Comparison of ENCODE assay signal across 15 cellular contexts in the genomic region with DNA sequence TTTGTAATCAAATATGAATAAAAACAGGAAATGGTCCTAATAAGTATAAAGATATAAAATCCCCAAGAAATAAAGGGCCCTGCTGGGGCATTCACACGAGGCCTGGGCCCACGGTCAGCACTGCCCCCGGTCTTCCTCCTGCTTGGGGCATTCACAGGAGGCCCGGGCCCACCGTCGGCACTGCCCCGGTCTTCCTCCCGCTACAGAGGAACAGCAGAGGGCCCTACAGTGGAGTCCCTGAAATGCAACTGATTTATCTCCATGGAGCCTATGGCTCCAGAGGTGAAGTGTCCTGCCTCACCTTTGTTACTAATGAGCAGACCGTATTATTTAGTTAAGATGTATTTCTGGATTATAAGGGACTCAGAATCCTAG. TPM values are rescaled to one million over a fixed set of nuclear protein-coding genes. Genes with fewer than 3 reads are reported as not detected.
A peak's percentile ranks its signal among the peaks of the same experiment; 100 is the strongest.
DNase-seq lines count a peak whose midpoint lies in the region; ATAC-seq and TF ChIP-seq lines count a peak whose summit lies in the region.
"Had no signal": no experiment of that assay in that cellular context is flagged by ENCODE, and none has a peak within 500 bp of the region (broad histone marks: within the 10 kb centered on the region; RNA-seq: fewer than 3 reads in every experiment).

No MANE protein-coding gene starts in this region.

- peaks cover 27% of the 10 kb centered on the region for H3K4me1 Mint-ChIP-seq in activated naive CD8-positive, alpha-beta T cell (ENCODE audit: low read depth)
- H3K4me1 Mint-ChIP-seq in activated naive CD8-positive, alpha-beta T cell treated with anti-CD3 and anti-CD28 coated beads, Interleukin-2, amount 50 U/mL, for 24 hours, result peaks cover 25% of the 10 kb centered on the region
- peaks cover 6% of the 10 kb centered on the region for H3K4me1 Mint-ChIP-seq in MCF 10A (ENCODE audit: insufficient read depth, unreplicated experiment)

- H3K23ac ChIP-seq in mesenchymal stem cell (ENCODE audit: low read length in 2 of 2), result peak overlapping the region in 1 of 2 experiments; percentile 23

- H2AFZ ChIP-seq in mesenchymal stem cell (ENCODE audit: low read depth, low read length), result no peak overlapping the region

- no TSS peak for BruUV-seq in MCF 10A (replicated peaks; lab: Mats Ljungman, UMichigan)

- H3K14ac ChIP-seq in mesenchymal stem cell (ENCODE audit: low read length in 2 of 2), result no peak overlapping the region

- H3K36me3 Mint-ChIP-seq in activated naive CD8-positive, alpha-beta T cell, result peaks cover 3% of the 10 kb centered on the region
- peaks cover 2% of the 10 kb centered on the region for H3K36me3 Mint-ChIP-seq in activated naive CD8-positive, alpha-beta T cell treated with anti-CD3 and anti-CD28 coated beads, Interleukin-2, amount 50 U/mL, for 24 hours (ENCODE audit: low read depth)
- peaks cover 13% of the 10 kb centered on the region for H3K36me3 Mint-ChIP-seq in MCF 10A (ENCODE audit: insufficient read depth, unreplicated experiment)

- no peak overlapping the region for H3K4ac ChIP-seq in mesenchymal stem cell (ENCODE audit: low read depth in 1 of 2, low read length in 2 of 2)

- no peak for TF ChIP-seq CTCF in RWPE1 (conservative IDR thresholded peaks at IDR 0.05; ENCODE audit: low read depth)
- no peak for TF ChIP-seq CTCF in MCF 10A (IDR thresholded peaks at IDR 0.05; ENCODE audit: unreplicated experiment)

- ATAC-seq in activated naive CD8-positive, alpha-beta T cell treated with anti-CD3 and anti-CD28 coated beads, Interleukin-2, amount 50 U/mL, for 24 hours, result no peak
- no peak for ATAC-seq in GM18858 (IDR thresholded peaks at IDR 0.05; ENCODE audit: unreplicated experiment)
- ATAC-seq in GM21528 (IDR thresholded peaks at IDR 0.05; ENCODE audit: low FRiP score, unreplicated experiment), result no peak
- ATAC-seq: GM12878, HCT116 had no signal

- H3K27ac ChIP-seq in RWPE1, result peak overlapping the region; percentile 32; the same call in 1 of the 2 replicates
- no peak overlapping the region for H3K27ac ChIP-seq in mesenchymal stem cell (ENCODE audit: low read length, poor library complexity, severe bottlenecking)
- H3K27ac ChIP-seq: 22Rv1 had no signal

- H3K4me2 ChIP-seq in mesenchymal stem cell (ENCODE audit: low read length, poor library complexity, severe bottlenecking), result no peak overlapping the region

- no peak overlapping the region for H2BK12ac ChIP-seq in mesenchymal stem cell (ENCODE audit: low read length in 2 of 2)

- H3K9me3 ChIP-seq in mesenchymal stem cell (ENCODE audit: control insufficient read depth, low read length), result no peaks in the 10 kb centered on the region
- H3K9me3 ChIP-seq: Caco-2 had no signal

- peaks cover 21 to 42% of the 10 kb centered on the region in 2 experiments for H3K36me3 ChIP-seq in mesenchymal stem cell (ENCODE audit: control insufficient read depth in 1 of 2, insufficient read depth in 2 of 2, low read depth in 1 of 2, low read length in 2 of 2)

- H3K27ac Mint-ChIP-seq in activated naive CD8-positive, alpha-beta T cell, result peak overlapping the region; percentile 29
- no peak overlapping the region for H3K27ac Mint-ChIP-seq in activated naive CD8-positive, alpha-beta T cell treated with anti-CD3 and anti-CD28 coated beads, Interleukin-2, amount 50 U/mL, for 24 hours
- H3K27ac Mint-ChIP-seq in MCF 10A (ENCODE audit: low read depth, unreplicated experiment), result no peak overlapping the region

- no peak overlapping the region for H3K18ac ChIP-seq in mesenchymal stem cell (ENCODE audit: low read depth in 1 of 2, low read length in 2 of 2)

- no peak overlapping the region for H3K4me3 Mint-ChIP-seq in activated naive CD8-positive, alpha-beta T cell
- H3K4me3 Mint-ChIP-seq in activated naive CD8-positive, alpha-beta T cell treated with anti-CD3 and anti-CD28 coated beads, Interleukin-2, amount 50 U/mL, for 24 hours, result no peak overlapping the region
- H3K4me3 Mint-ChIP-seq in MCF 10A (ENCODE audit: unreplicated experiment), result no peak overlapping the region
- H3K4me3 Mint-ChIP-seq: CD14-positive monocyte; CD8-positive, alpha-beta memory T cell had no signal

- H3K27me3 Mint-ChIP-seq in activated naive CD8-positive, alpha-beta T cell, result no peaks in the 10 kb centered on the region
- no peaks in the 10 kb centered on the region for H3K27me3 Mint-ChIP-seq in activated naive CD8-positive, alpha-beta T cell treated with anti-CD3 and anti-CD28 coated beads, Interleukin-2, amount 50 U/mL, for 24 hours
- H3K27me3 Mint-ChIP-seq in MCF 10A (ENCODE audit: insufficient read depth, unreplicated experiment), result no peaks in the 10 kb centered on the region
- H3K27me3 Mint-ChIP-seq: CD8-positive, alpha-beta memory T cell had no signal

- intact Hi-C loops in MCF 10A (cut with micrococcal nuclease), result no loop called here

- no peak overlapping the region for H3K4me3 ChIP-seq in mesenchymal stem cell (ENCODE audit: insufficient read depth in 1 of 2, low read depth in 1 of 2, low read length in 2 of 2)
- H3K4me3 ChIP-seq: GM12878 had no signal

- H3K27me3 ChIP-seq in mesenchymal stem cell (ENCODE audit: control insufficient read depth in 1 of 2, insufficient read depth in 1 of 2, low read length in 2 of 2), result no peaks in the 10 kb centered on the region

- no peak overlapping the region for H2BK5ac ChIP-seq in mesenchymal stem cell (ENCODE audit: low read depth, low read length, poor library complexity, severe bottlenecking)

- H2BK15ac ChIP-seq in mesenchymal stem cell (ENCODE audit: low read depth, poor library complexity, severe bottlenecking), result no peak overlapping the region

- DNase-seq in activated naive CD8-positive, alpha-beta T cell treated with anti-CD3 and anti-CD28 coated beads, Interleukin-2, amount 50 U/mL, for 24 hours, result no peak
- DNase-seq in RWPE1 (ENCODE audit: low spot score) (no peak), mesenchymal stem cell (no peak), MCF 10A (ENCODE audit: unreplicated experiment) (no peak), NCI-H2081 (lab: John Stamatoyannopoulos, UW) (no peak)
- DNase-seq: Caco-2; CD8-positive, alpha-beta memory T cell; KBM-7 had no signal

- peaks cover 31% of the 10 kb centered on the region for H3K79me1 ChIP-seq in mesenchymal stem cell (replicated peaks; ENCODE audit: low read length, poor library complexity, severe bottlenecking)

- no peaks in the 10 kb centered on the region for H3K9me3 Mint-ChIP-seq in activated naive CD8-positive, alpha-beta T cell (ENCODE audit: low read depth)
- no peaks in the 10 kb centered on the region for H3K9me3 Mint-ChIP-seq in activated naive CD8-positive, alpha-beta T cell treated with anti-CD3 and anti-CD28 coated beads, Interleukin-2, amount 50 U/mL, for 24 hours
- no peaks in the 10 kb centered on the region for H3K9me3 Mint-ChIP-seq in MCF 10A (ENCODE audit: unreplicated experiment)
- H3K9me3 Mint-ChIP-seq: CD14-positive monocyte; CD8-positive, alpha-beta memory T cell had no signal

- peaks cover 30% of the 10 kb centered on the region for H3K4me1 ChIP-seq in mesenchymal stem cell (ENCODE audit: control insufficient read depth, insufficient read depth, low read depth, low read length)
- H3K4me1 ChIP-seq: Caco-2 had no signal

- POLR2A ChIA-PET in RWPE1 (lab: Yijun Ruan, JAX; ENCODE audit: low non-redundant PET) (no interaction called here), MCF 10A (lab: Yijun Ruan, JAX) (interaction anchor here (0.8 kb wide), 1 partner anchor 10 kb away, joined by 4 read pairs; no protein-coding TSS in a partner anchor)

- no peak overlapping the region for H4K91ac ChIP-seq in mesenchymal stem cell (ENCODE audit: low read length)

- CTCF ChIA-PET in RWPE1 (lab: Yijun Ruan, JAX), result interaction anchor here (0.6 kb wide), 1 partner anchor 30 kb away, joined by 3 read pairs; no protein-coding TSS in a partner anchor
- CTCF ChIA-PET in MCF 10A (lab: Yijun Ruan, JAX), result interaction anchor here (0.6 to 1.2 kb wide), 2 partner anchors 198 to 250 kb away, joined by 4 read pairs; no protein-coding TSS in a partner anchor

- no peak overlapping the region for H2BK120ac ChIP-seq in mesenchymal stem cell (ENCODE audit: low read depth, low read length)

- H3K9ac ChIP-seq in mesenchymal stem cell (ENCODE audit: low read length), result peak overlapping the region; percentile 47

- 88% methylated on average over 8 of the region's 9 CpGs for WGBS in mesenchymal stem cell

- H2AK5ac ChIP-seq in mesenchymal stem cell (ENCODE audit: low read length, severe bottlenecking), result no peak overlapping the region

- no peak overlapping the region for H4K8ac ChIP-seq in mesenchymal stem cell (ENCODE audit: low read length)

RNA-seq across cellular contexts. Expression of a gene that starts 46.5 kb away (rescaled TPM):
- 102 TPM for polyA plus RNA-seq in mesenchymal stem cell (2013, experiment 1 of 2)
- polyA plus RNA-seq in mesenchymal stem cell (2013, experiment 2 of 2), result 105 TPM
- 271 and 348 TPM in 2 replicates for total RNA-seq in MCF 10A (2022)

RNA-seq across cellular contexts. Expression of a gene that starts 54.2 kb away (rescaled TPM):
- 24.1 TPM for polyA plus RNA-seq in mesenchymal stem cell (2013, experiment 1 of 2)
- polyA plus RNA-seq in mesenchymal stem cell (2013, experiment 2 of 2), result 23.5 TPM
- total RNA-seq in MCF 10A (2022), result 23.3 and 28.2 TPM in 2 replicates

RNA-seq across cellular contexts. Expression of a gene that starts 55.0 kb away (rescaled TPM):
- 14.6 TPM for polyA plus RNA-seq in mesenchymal stem cell (2013, experiment 1 of 2)
- 15.2 TPM for polyA plus RNA-seq in mesenchymal stem cell (2013, experiment 2 of 2)
- total RNA-seq in MCF 10A (2022), result 43.2 and 53.9 TPM in 2 replicates
